In the genomic region with DNA sequence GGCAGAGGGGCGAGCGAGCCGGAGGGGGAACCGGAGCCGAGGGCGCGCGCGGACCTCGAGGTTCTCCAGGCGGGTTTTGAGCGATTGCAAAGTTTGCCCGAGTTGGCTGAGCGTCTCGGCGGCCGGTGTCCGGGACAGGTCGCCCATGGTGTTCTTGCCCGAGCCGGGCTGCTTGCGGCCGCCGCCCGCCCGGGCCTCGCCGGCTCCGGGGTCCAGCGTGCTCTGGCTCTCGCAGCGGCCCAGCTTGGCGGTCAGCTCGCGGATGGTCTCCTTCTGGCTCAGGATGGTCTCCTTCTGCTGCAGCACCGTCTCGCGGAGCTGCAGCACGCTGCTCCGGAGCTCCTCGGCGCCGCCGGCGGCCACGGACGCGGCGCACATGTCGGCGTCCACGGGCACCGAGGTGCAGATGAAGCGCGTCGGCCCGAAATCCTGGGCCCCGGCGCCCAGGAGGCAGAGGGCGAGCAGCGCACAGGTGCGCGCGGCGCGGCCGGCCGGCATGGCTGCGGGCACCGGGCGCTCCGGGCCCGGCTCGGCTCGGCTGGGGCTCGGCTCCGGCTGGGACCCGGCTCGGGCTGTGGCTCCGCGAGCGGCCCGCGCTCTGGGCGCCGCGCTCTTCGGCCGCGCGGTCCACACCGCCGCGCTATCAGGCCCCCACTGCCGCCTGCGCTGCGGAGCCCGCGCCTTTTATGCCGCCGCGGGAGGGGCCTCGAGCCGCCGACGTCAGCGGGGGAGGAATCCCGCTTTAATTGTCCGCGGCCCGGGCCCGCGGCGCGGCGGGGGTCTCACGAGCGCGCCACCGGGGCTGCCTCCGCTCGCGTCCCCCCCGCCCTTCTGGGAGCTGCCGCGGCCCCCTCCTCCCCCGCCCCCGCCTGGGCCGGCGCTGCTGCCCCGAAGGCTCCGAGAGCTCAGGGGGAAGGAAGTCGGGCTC, we compare ENCODE assay signal across 8 cellular contexts. TPM values are rescaled to one million over a fixed set of nuclear protein-coding genes. Genes with fewer than 3 reads are reported as not detected.
DNase-seq lines count a peak whose midpoint lies in the region; ATAC-seq, FAIRE-seq and TF ChIP-seq lines count a peak whose summit lies in the region.

A gene with protein sequence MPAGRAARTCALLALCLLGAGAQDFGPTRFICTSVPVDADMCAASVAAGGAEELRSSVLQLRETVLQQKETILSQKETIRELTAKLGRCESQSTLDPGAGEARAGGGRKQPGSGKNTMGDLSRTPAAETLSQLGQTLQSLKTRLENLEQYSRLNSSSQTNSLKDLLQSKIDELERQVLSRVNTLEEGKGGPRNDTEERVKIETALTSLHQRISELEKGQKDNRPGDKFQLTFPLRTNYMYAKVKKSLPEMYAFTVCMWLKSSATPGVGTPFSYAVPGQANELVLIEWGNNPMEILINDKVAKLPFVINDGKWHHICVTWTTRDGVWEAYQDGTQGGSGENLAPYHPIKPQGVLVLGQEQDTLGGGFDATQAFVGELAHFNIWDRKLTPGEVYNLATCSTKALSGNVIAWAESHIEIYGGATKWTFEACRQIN (minus strand): TSS at position 659 of the 928 bp plus-strand sequence. CDS start 161 bp downstream, at position 498.

- TF ChIP-seq CTCF in astrocyte (IDR thresholded peaks at IDR 0.05; ENCODE audit: insufficient read depth, low read depth, low read length) (no peak), vagina (IDR thresholded peaks at IDR 0.05) (no peak), thyroid gland (IDR thresholded peaks at IDR 0.05) (no peak)

- no peak within 1 kb of the TSS for H3K27ac ChIP-seq in astrocyte (ENCODE audit: low read depth, low read length)
- no peak within 1 kb of the TSS for H3K27ac ChIP-seq in vagina
- no peak within 1 kb of the TSS for H3K27ac ChIP-seq in thyroid gland

- in situ Hi-C loops in G401 (cut with HindIII; ENCODE audit: low sequenced_read_pairs) = no loop called here

- H3K9me3 ChIP-seq in astrocyte (ENCODE audit: insufficient read depth, low read depth, low read length) (no peaks in the 10 kb centered on the region), vagina (no peaks in the 10 kb centered on the region), thyroid gland (no peaks in the 10 kb centered on the region)

- FAIRE-seq in astrocyte (lab: Jason Lieb, UNC) = no peak

- no peak within 1 kb of the TSS for H3K4me3 ChIP-seq in astrocyte (ENCODE audit: insufficient read depth, low read depth, low read length)
- H3K4me3 ChIP-seq in vagina = peak within 1 kb of the TSS; percentile 22 to 30
- H3K4me3 ChIP-seq in thyroid gland (replicated peaks in 1 of 3) = peak within 1 kb of the TSS in 1 of 3 donors; percentile 17

- H3K9ac ChIP-seq in astrocyte (ENCODE audit: low read length) = no peak within 1 kb of the TSS

- peaks cover 6% of the 10 kb centered on the region for H3K9me3 Mint-ChIP-seq in astrocyte (ENCODE audit: unreplicated experiment)

- TF ChIP-seq POLR2A in vagina (IDR thresholded peaks at IDR 0.05) (no peak), thyroid gland (IDR thresholded peaks at IDR 0.05) (no peak)

- H3K27ac Mint-ChIP-seq in astrocyte (ENCODE audit: unreplicated experiment) = no peak within 1 kb of the TSS

- H3K4me1 Mint-ChIP-seq in astrocyte (ENCODE audit: low read depth, unreplicated experiment) = peaks cover 2% of the 10 kb centered on the region

- H3K79me2 ChIP-seq in astrocyte (ENCODE audit: insufficient read depth, low read length) = no peaks in the 10 kb centered on the region

- H3K27me3 ChIP-seq in astrocyte (ENCODE audit: insufficient read depth, low read length) = peaks cover 58% of the 10 kb centered on the region
- H3K27me3 ChIP-seq in vagina = peaks cover 34% of the 10 kb centered on the region
- peaks cover 44% of the 10 kb centered on the region for H3K27me3 ChIP-seq in thyroid gland

- H3K27me3 Mint-ChIP-seq in astrocyte (ENCODE audit: low read depth, unreplicated experiment) = peaks cover 66% of the 10 kb centered on the region

- H3K36me3 ChIP-seq in astrocyte (ENCODE audit: insufficient read depth, low read length) (no peaks in the 10 kb centered on the region), vagina (no peaks in the 10 kb centered on the region), thyroid gland (no peaks in the 10 kb centered on the region)

- intact Hi-C loops in vagina (cut with DNase I) = no loop called here
- intact Hi-C loops in thyroid gland (cut with DNase I) = no loop called here

- H2AFZ ChIP-seq in astrocyte (ENCODE audit: low read depth, low read length) = no peak within 1 kb of the TSS

- WGBS in thyroid gland, 2 donors = 1% methylated on average over 40 of the region's 133 CpGs; no CpG with 5 or more reads in 1 of the 2 donors

- peak within 1 kb of the TSS; percentile 80 for H3K4me2 ChIP-seq in astrocyte (ENCODE audit: low read length)

- DNase-seq in G401 (ENCODE audit: low spot score) (peak; percentile 75), NCI-H2171 treated with DMSO at 0.1 percent for 48 hours (lab: John Stamatoyannopoulos, UW) (peak; percentile 41), astrocyte (ENCODE audit: low read depth) (no peak), left kidney (ENCODE audit: low read depth, low spot score) (peak; percentile 64), vagina (ENCODE audit: extremely low spot score in 2 of 2) (no peak), AML-193 (lab: John Stamatoyannopoulos, UW) (no peak), thyroid gland (no peak)

- H3K4me1 ChIP-seq in astrocyte (ENCODE audit: insufficient read depth, low read length) (peaks cover 17% of the 10 kb centered on the region), vagina (peaks cover 48% of the 10 kb centered on the region), thyroid gland (peaks cover 20 to 44% of the 10 kb centered on the region in 2 donors)

- no peak within 1 kb of the TSS for H3K4me3 Mint-ChIP-seq in astrocyte (ENCODE audit: unreplicated experiment)

- no peak for ATAC-seq in GM21447 (IDR thresholded peaks at IDR 0.05; ENCODE audit: unreplicated experiment)

- peaks cover 10% of the 10 kb centered on the region for H4K20me1 ChIP-seq in astrocyte (ENCODE audit: insufficient read depth, low read length)

- H3K36me3 Mint-ChIP-seq in astrocyte (ENCODE audit: low read depth, unreplicated experiment) = no peaks in the 10 kb centered on the region

RNA-seq across cellular contexts. Expression of the gene that starts here (rescaled TPM):
- total RNA-seq in G401 (2014; rRNA removed; shearing (Covaris generic)) = 0.07 and 0.12 TPM in 2 replicates
- total RNA-seq in astrocyte = 0.43 and 0.48 TPM in 2 replicates
- total RNA-seq in vagina = 0.49 TPM
- under 1 TPM in 2 of 4 donors, not detected in 2; 0.92 to 0.98 TPM for total RNA-seq in thyroid gland

Comparison
In these comparisons a context has a peak if more than half of its experiments do, and no peak if none do; other contexts are left out.
1. Peak in DNase-seq in G401; RNA of the gene not detected or under 1 TPM.
2. DNase-seq: peak in NCI-H2171 treated with DMSO at 0.1 percent for 48 hours (single experiment) and left kidney (single experiment); none in astrocyte (single experiment), vagina (0 of 2), AML-193 (0 of 2) and thyroid gland (0 of 2).